Comparison of ENCODE assay signal across 12 cellular contexts in the genomic region with DNA sequence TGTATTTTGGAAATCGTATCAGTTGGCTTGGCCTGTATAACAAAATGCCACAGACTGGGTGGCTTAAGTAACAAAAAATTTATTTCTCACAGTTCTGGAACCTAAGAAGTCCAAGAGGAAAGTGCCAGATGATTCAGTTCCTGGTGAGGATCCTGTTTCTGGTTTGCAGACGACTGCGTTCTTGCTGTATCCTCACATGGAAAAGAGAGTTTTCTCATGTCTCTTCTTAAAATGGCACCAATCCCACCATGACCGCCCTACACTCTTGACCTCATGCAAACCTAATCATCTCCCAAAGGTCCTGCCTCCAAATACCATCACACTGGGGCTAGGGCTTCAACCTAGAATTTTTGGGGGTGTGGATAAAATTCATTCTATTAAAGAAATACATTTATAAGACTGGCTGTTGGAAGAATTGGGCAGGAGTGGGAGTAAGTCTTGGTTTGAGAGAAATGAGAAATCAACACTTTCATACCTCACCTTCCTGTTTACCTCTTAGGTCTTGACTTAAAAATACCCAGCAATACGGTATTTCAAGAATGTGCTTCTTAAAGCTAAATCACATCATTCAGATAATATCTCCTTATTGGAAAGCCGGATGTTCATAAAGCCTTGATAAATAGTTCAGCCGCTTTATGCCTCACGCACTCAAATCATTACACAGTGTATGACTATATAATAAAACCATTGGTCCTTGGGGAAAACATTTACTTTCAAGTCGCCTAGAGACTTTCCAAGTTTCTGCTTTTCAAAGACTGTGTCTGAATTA. TPM values are rescaled to one million over a fixed set of nuclear protein-coding genes. Genes with fewer than 3 reads are reported as not detected.
DNase-seq lines count a peak whose midpoint lies in the region; ATAC-seq and TF ChIP-seq lines count a peak whose summit lies in the region.
"Had no signal": no experiment of that assay in that cellular context is flagged by ENCODE, and none has a peak within 500 bp of the region (broad histone marks: within the 10 kb centered on the region; RNA-seq: fewer than 3 reads in every experiment).

No MANE protein-coding gene starts in this region.

- no peaks in the 10 kb centered on the region for H3K36me3 ChIP-seq in BE2C
- no peaks in the 10 kb centered on the region for H3K36me3 ChIP-seq in osteoblast (ENCODE audit: insufficient read depth, low read length)

- no peak for TF ChIP-seq CTCF in BE2C (IDR thresholded peaks at IDR 0.05; ENCODE audit: low read depth, low read length)
- no peak for TF ChIP-seq CTCF in osteoblast (IDR thresholded peaks at IDR 0.05; ENCODE audit: extremely low read depth, low read depth, low read length)

- no peaks in the 10 kb centered on the region for H3K9me3 ChIP-seq in BE2C
- H3K9me3 ChIP-seq in osteoblast (ENCODE audit: low read depth, low read length) = no peaks in the 10 kb centered on the region
- H3K9me3 ChIP-seq: testis had no signal

- H2AFZ ChIP-seq in osteoblast (ENCODE audit: low read length) = no peak overlapping the region

- no peaks in the 10 kb centered on the region for H3K79me2 ChIP-seq in osteoblast (ENCODE audit: insufficient read depth, low read length)

- no peak overlapping the region for H3K4me2 ChIP-seq in osteoblast (ENCODE audit: insufficient read depth, low read length)

- ATAC-seq in GM19035 (IDR thresholded peaks at IDR 0.05; ENCODE audit: unreplicated experiment) (peak; percentile 67), GM21825 (IDR thresholded peaks at IDR 0.05; ENCODE audit: unreplicated experiment) (peak; percentile 51), HG03378 (IDR thresholded peaks at IDR 0.05; ENCODE audit: unreplicated experiment) (peak; percentile 71)
- ATAC-seq: right cardiac atrium had no signal

- H3K4me3 ChIP-seq in BE2C (ENCODE audit: low read depth, low read length) = no peak overlapping the region
- H3K4me3 ChIP-seq in osteoblast (ENCODE audit: insufficient read depth, low read length) = no peak overlapping the region
- H3K4me3 ChIP-seq: testis had no signal

- peaks cover 3% of the 10 kb centered on the region; the same call in 1 of the 2 replicates for H3K27me3 ChIP-seq in BE2C
- H3K27me3 ChIP-seq in osteoblast (ENCODE audit: insufficient read depth, low read length) = peaks cover 14% of the 10 kb centered on the region
- H3K27me3 ChIP-seq: testis had no signal

- no peaks in the 10 kb centered on the region for H3K4me1 ChIP-seq in BE2C
- H3K4me1 ChIP-seq in osteoblast (ENCODE audit: insufficient read depth, low read length) = no peaks in the 10 kb centered on the region
- H3K4me1 ChIP-seq: testis had no signal

- DNase-seq in pulmonary artery endothelial cell (ENCODE audit: low read depth, low spot score) (peak; percentile 47), BE2C (no peak), NCI-H69 (lab: John Stamatoyannopoulos, UW) (no peak), osteoblast (ENCODE audit: insufficient read length, low spot score, missing footprints) (no peak)
- DNase-seq: activated CD4-positive, alpha-beta T cell treated with anti-CD3 and anti-CD28 coated beads, Interleukin-2, amount 50 U/mL, for 1 hour; H9; NCI-H2029 treated with DMSO at 0.1 percent for 48 hours; right cardiac atrium; testis had no signal

- H3K27ac ChIP-seq in osteoblast (ENCODE audit: low read depth, low read length) = no peak overlapping the region
- H3K27ac ChIP-seq: testis had no signal

- no peaks in the 10 kb centered on the region for H4K20me1 ChIP-seq in osteoblast (ENCODE audit: insufficient read depth, low read length)

RNA-seq across cellular contexts. Expression of gene PTTG1, which starts 28.7 kb away (rescaled TPM):
- 88.6 and 175 TPM in 2 replicates for total RNA-seq in pulmonary artery endothelial cell
- 20.5 TPM for polyA plus RNA-seq in BE2C (2012; ENCODE audit: insufficient read depth, insufficient read length, low read depth)
- 29.8 and 41.3 TPM in 2 replicates for total RNA-seq in osteoblast

RNA-seq across cellular contexts. Expression of gene SLU7, which starts 31.5 kb away (rescaled TPM):
- total RNA-seq in pulmonary artery endothelial cell (46.8 and 57.5 TPM in 2 replicates), osteoblast (54.5 and 75.6 TPM in 2 replicates)
- 40.0 TPM for polyA plus RNA-seq in BE2C (2012; ENCODE audit: insufficient read depth, insufficient read length, low read depth)

RNA-seq across cellular contexts. Expression of gene FAM200C, which starts 50.5 kb away (rescaled TPM):
- total RNA-seq in pulmonary artery endothelial cell (1.9 and 3.8 TPM in 2 replicates), osteoblast (3.6 and 5.6 TPM in 2 replicates)
- polyA plus RNA-seq in BE2C (2012; ENCODE audit: insufficient read depth, insufficient read length, low read depth) = 4.0 TPM
